5 cellular contexts compared by ENCODE assay signal in genomic region chr2:179214671-179215070, GRCh38. TPM values are rescaled to one million over a fixed set of nuclear protein-coding genes. Genes with fewer than 3 reads are reported as not detected.
A peak's percentile ranks its signal among the peaks of the same experiment; 100 is the strongest.
DNase-seq lines count a peak whose midpoint lies in the region; ATAC-seq and TF ChIP-seq lines count a peak whose summit lies in the region.
"Not testable (repeated sequence)": the region's sequence is repeated elsewhere in the genome, so short reads cannot be mapped to it uniquely, and the experiment has no call there.

No MANE protein-coding gene starts in this region.

- not testable (repeated sequence) for H3K4me3 Mint-ChIP-seq in activated B cell treated with CpG ODN at 0.5 μM for 24 hours; progenitor cell of endocrine pancreas (ENCODE audit: low read depth)

- peak; percentile 29 for DNase-seq in DMS53 (lab: John Stamatoyannopoulos, UW)
- not testable (repeated sequence) for DNase-seq in activated B cell treated with CpG ODN at 0.5 μM for 24 hours; lower lobe of right lung; progenitor cell of endocrine pancreas (ENCODE audit: low spot score, unreplicated experiment); upper lobe of right lung

- H3K9me3 ChIP-seq in lower lobe of right lung: peaks cover 10% of the 10 kb centered on the region
- H3K9me3 ChIP-seq in upper lobe of right lung: not testable (repeated sequence)

- peaks cover 13% of the 10 kb centered on the region for H3K4me1 ChIP-seq in lower lobe of right lung
- not testable (repeated sequence) for H3K4me1 ChIP-seq in upper lobe of right lung

- not testable (repeated sequence) for H3K27me3 ChIP-seq in lower lobe of right lung (ENCODE audit: low read depth); upper lobe of right lung

- not testable (repeated sequence) for H3K36me3 ChIP-seq in lower lobe of right lung, upper lobe of right lung

- H3K4me3 ChIP-seq in lower lobe of right lung, upper lobe of right lung: not testable (repeated sequence)

- not testable (repeated sequence) for ATAC-seq in activated B cell treated with CpG ODN at 0.5 μM for 24 hours (ENCODE audit: low read depth); lower lobe of right lung; upper lobe of right lung

- intact Hi-C loops in activated B cell treated with CpG ODN at 0.5 μM for 24 hours (cut with micrococcal nuclease); lower lobe of right lung (cut with DNase I); upper lobe of right lung (cut with DNase I): not testable (repeated sequence)

- peaks cover 31% of the 10 kb centered on the region for H3K4me1 Mint-ChIP-seq in activated B cell treated with CpG ODN at 0.5 μM for 24 hours
- H3K4me1 Mint-ChIP-seq in progenitor cell of endocrine pancreas (ENCODE audit: low read depth): not testable (repeated sequence)

- CTCF ChIA-PET in activated B cell treated with CpG ODN at 0.5 μM for 24 hours (lab: Charles Lee): not testable (repeated sequence)

- H3K27me3 Mint-ChIP-seq in activated B cell treated with CpG ODN at 0.5 μM for 24 hours, progenitor cell of endocrine pancreas: not testable (repeated sequence)

- peak overlapping the region; percentile 16 for H3K27ac ChIP-seq in lower lobe of right lung
- peak overlapping the region; percentile 53 for H3K27ac ChIP-seq in upper lobe of right lung

- H3K27ac Mint-ChIP-seq in activated B cell treated with CpG ODN at 0.5 μM for 24 hours: peak overlapping the region; percentile 46
- H3K27ac Mint-ChIP-seq in progenitor cell of endocrine pancreas: peak overlapping the region; percentile 49

- not testable (repeated sequence) for H3K9me3 Mint-ChIP-seq in activated B cell treated with CpG ODN at 0.5 μM for 24 hours
- H3K9me3 Mint-ChIP-seq in progenitor cell of endocrine pancreas (ENCODE audit: low read depth): peaks cover 33% of the 10 kb centered on the region

- TF ChIP-seq CTCF in activated B cell treated with CpG ODN at 0.5 μM for 24 hours (IDR thresholded peaks at IDR 0.05); lower lobe of right lung (IDR thresholded peaks at IDR 0.05); progenitor cell of endocrine pancreas (IDR thresholded peaks at IDR 0.05; ENCODE audit: unreplicated experiment); upper lobe of right lung (IDR thresholded peaks at IDR 0.05): not testable (repeated sequence)

- POLR2A ChIA-PET in activated B cell treated with CpG ODN at 0.5 μM for 24 hours (lab: Charles Lee): not testable (repeated sequence)

- H3K36me3 Mint-ChIP-seq in activated B cell treated with CpG ODN at 0.5 μM for 24 hours (ENCODE audit: low read depth) (peaks cover 18% of the 10 kb centered on the region), progenitor cell of endocrine pancreas (ENCODE audit: insufficient read depth) (peaks cover 38% of the 10 kb centered on the region)

RNA-seq across cellular contexts. Expression of gene SESTD1, which starts 50.0 kb away (rescaled TPM):
- total RNA-seq in activated B cell treated with CpG ODN at 0.5 μM for 24 hours (49.2 and 49.6 TPM in 2 replicates), lower lobe of right lung (107 TPM), progenitor cell of endocrine pancreas (101 and 108 TPM in 2 replicates), upper lobe of right lung (107 TPM)
